1 cellular context compared by ENCODE assay signal in genomic region chr2:36966370-36967235, GRCh38.
A peak's percentile ranks its signal among the peaks of the same experiment; 100 is the strongest.
TF ChIP-seq lines count a peak whose summit lies in the region.

Gene STRN (minus strand): TSS chr2:36966536. CDS start chr2:36966463, 73 bp downstream.

TF ChIP-seq in HepG2, 621 proteins besides CTCF, POLR2A, EP300 and RAD21 (continued from another document and continues in another):
- TF ChIP-seq ZNF18 (CRISPR knock-in tag; IDR thresholded peaks at IDR 0.05; ENCODE audit: insufficient replicate concordance) (peak; percentile 93), ZNF704 (CRISPR knock-in tag; IDR thresholded peaks at IDR 0.05; ENCODE audit: borderline replicate concordance) (peak; percentile 69; the same call in 1 of the 2 replicates), UBTF (CRISPR knock-in tag; IDR thresholded peaks at IDR 0.05) (peak; percentile 71), ZNF329 (CRISPR knock-in tag; IDR thresholded peaks at IDR 0.05; ENCODE audit: low read depth) (peak; percentile 52; the same call in 1 of the 2 replicates), REST (IDR thresholded peaks at IDR 0.05; ENCODE audit: borderline replicate concordance in 1 of 2, low read depth in 1 of 2, low read length in 2 of 2) (peak in 1 of 2 experiments; percentile 50; a peak in 1 of 4 replicates), ZNF317 (CRISPR knock-in tag; IDR thresholded peaks at IDR 0.05) (peak; percentile 17; the same call in 1 of the 2 replicates), ELK4 (CRISPR knock-in tag; IDR thresholded peaks at IDR 0.05; ENCODE audit: borderline replicate concordance) (no peak), ZNF563 (CRISPR knock-in tag; IDR thresholded peaks at IDR 0.05) (peak; percentile 92), ZNF607 (CRISPR knock-in tag; IDR thresholded peaks at IDR 0.05; ENCODE audit: borderline replicate concordance) (no peak), TGIF2 (CRISPR knock-in tag; IDR thresholded peaks at IDR 0.05) (peak; percentile 44), SMARCE1 (IDR thresholded peaks at IDR 0.05; ENCODE audit: borderline replicate concordance) (no peak), NFKB2 (CRISPR knock-in tag; IDR thresholded peaks at IDR 0.05; ENCODE audit: borderline replicate concordance) (peak; percentile 71), NBN (conservative IDR thresholded peaks at IDR 0.05) (no peak), ZNF546 (CRISPR knock-in tag; conservative IDR thresholded peaks at IDR 0.05) (no peak), ZNF558 (CRISPR knock-in tag; IDR thresholded peaks at IDR 0.05; ENCODE audit: borderline replicate concordance) (peak; percentile 84; the same call in 1 of the 2 replicates), KLF16 (CRISPR knock-in tag; IDR thresholded peaks at IDR 0.05) (peak in 1 of 2 experiments; percentile 57; a peak in 2 of 4 replicates), RELA (CRISPR knock-in tag; IDR thresholded peaks at IDR 0.05) (no peak), TFDP1 (CRISPR knock-in tag; IDR thresholded peaks at IDR 0.05; ENCODE audit: borderline replicate concordance) (peak; percentile 62), RCOR2 (CRISPR knock-in tag; IDR thresholded peaks at IDR 0.05) (no peak), PRDM15 (CRISPR knock-in tag; IDR thresholded peaks at IDR 0.05) (no peak; the same call in 1 of the 2 replicates), ETV5 (CRISPR knock-in tag; IDR thresholded peaks at IDR 0.05; ENCODE audit: borderline replicate concordance) (peak; percentile 27; the same call in 1 of the 2 replicates), ZNF691 (CRISPR knock-in tag; IDR thresholded peaks at IDR 0.05; ENCODE audit: borderline replicate concordance, low read depth) (peak; percentile 66), ZNF879 (CRISPR knock-in tag; IDR thresholded peaks at IDR 0.05) (peak; percentile 78; the same call in 1 of the 2 replicates), ZNF616 (CRISPR knock-in tag; IDR thresholded peaks at IDR 0.05; ENCODE audit: low read depth) (peak; percentile 92), YY1 (IDR thresholded peaks at IDR 0.05; ENCODE audit: insufficient read depth, insufficient replicate concordance, low read depth, low read length) (peak; percentile 84), ZNF30 (CRISPR knock-in tag; IDR thresholded peaks at IDR 0.05) (peak; percentile 70; the same call in 1 of the 2 replicates), NCOA1 (CRISPR knock-in tag; IDR thresholded peaks at IDR 0.05) (peak; percentile 77; the same call in 1 of the 2 replicates), SKIL (CRISPR knock-in tag; IDR thresholded peaks at IDR 0.05; ENCODE audit: borderline replicate concordance) (peak; percentile 60), SMC3 (IDR thresholded peaks at IDR 0.05; ENCODE audit: low read length) (no peak), SOX6 (IDR thresholded peaks at IDR 0.05) (no peak), SOX6 (CRISPR knock-in tag; IDR thresholded peaks at IDR 0.05) (peak; percentile 63; the same call in 1 of the 2 replicates), MAFG (CRISPR knock-in tag; IDR thresholded peaks at IDR 0.05) (no peak), ZNF256 (CRISPR knock-in tag; conservative IDR thresholded peaks at IDR 0.05) (peak; percentile 68; the same call in 1 of the 2 replicates), FOSL1 (CRISPR knock-in tag; IDR thresholded peaks at IDR 0.05; ENCODE audit: borderline replicate concordance) (no peak), CBX1 (IDR thresholded peaks at IDR 0.05; ENCODE audit: low read depth) (peak; percentile 42), KDM3A (CRISPR knock-in tag; IDR thresholded peaks at IDR 0.05; ENCODE audit: low read depth) (0 out of 2 replicates have a peak, but pooled peaks have one; percentile 9), ZFP90 (CRISPR knock-in tag; IDR thresholded peaks at IDR 0.05; ENCODE audit: borderline replicate concordance) (peak; percentile 28), NFYC (CRISPR knock-in tag; IDR thresholded peaks at IDR 0.05) (peak; percentile 46; the same call in 1 of the 2 replicates), ZNF883 (CRISPR knock-in tag; IDR thresholded peaks at IDR 0.05; ENCODE audit: not compliant biosample characterization) (peak; percentile 93), ZNF414 (CRISPR knock-in tag; IDR thresholded peaks at IDR 0.05) (no peak), SIX1 (CRISPR knock-in tag; IDR thresholded peaks at IDR 0.05; ENCODE audit: borderline replicate concordance) (no peak), ZNF350 (CRISPR knock-in tag; IDR thresholded peaks at IDR 0.05; ENCODE audit: borderline replicate concordance, low read depth) (peak; percentile 77; the same call in 1 of the 2 replicates), KDM4B (CRISPR knock-in tag; IDR thresholded peaks at IDR 0.05) (no peak; the same call in 1 of the 2 replicates), ZNF136 (CRISPR knock-in tag; IDR thresholded peaks at IDR 0.05; ENCODE audit: low read depth) (peak; percentile 68), ZNF432 (CRISPR knock-in tag; IDR thresholded peaks at IDR 0.05; ENCODE audit: borderline replicate concordance) (no peak)
